Comparison of ENCODE assay signal across 24 cellular contexts in the genomic region with DNA sequence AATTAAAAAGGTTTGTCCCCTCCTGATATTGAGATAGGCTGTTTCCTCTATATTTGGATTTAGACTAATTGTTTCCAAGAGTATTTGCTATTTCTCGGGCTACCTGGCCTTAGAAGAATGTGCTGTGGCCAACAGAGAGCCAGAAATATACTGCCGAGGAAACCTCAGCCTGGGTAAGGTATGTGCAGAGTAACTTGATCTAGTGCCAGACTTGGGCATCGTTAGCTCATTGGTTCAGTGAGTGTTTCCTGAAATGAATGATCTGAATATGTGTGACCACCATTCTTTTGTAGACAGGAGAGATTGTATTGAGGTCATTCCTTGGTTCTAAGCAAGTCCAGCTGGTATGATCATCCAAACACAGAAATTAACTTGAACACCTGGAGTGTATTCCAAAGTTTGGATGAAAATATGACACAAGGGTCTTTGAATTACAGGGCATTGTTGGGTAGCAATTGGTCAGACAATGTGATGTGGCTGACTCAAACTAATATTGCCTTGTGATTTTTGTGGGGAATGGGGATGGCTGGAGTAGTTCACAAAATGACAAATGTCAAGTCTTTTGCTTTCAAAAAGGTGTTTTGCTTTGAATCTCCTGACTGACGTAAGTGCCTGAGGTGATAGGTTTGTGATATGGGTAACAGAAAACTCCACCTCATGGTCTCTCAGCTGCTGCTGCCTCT.
"Had no signal": no experiment of that assay in that cellular context is flagged by ENCODE, and none has a peak within 500 bp of the region (broad histone marks: within the 10 kb centered on the region; RNA-seq: fewer than 3 reads in every experiment).

No MANE protein-coding gene starts in this region.

- H3K27me3 ChIP-seq: colonic mucosa, right lobe of liver, spleen, suprapubic skin, thyroid gland had no signal

- H3K4me3 ChIP-seq: colonic mucosa, hepatocyte, left ventricle myocardium inferior, lower lobe of right lung, psoas muscle, right lobe of liver, spleen, suprapubic skin, thyroid gland had no signal

- H3K4me3 Mint-ChIP-seq: memory B cell, mesothelial cell of epicardium, nephron, type B pancreatic cell had no signal

- DNase-seq: colonic mucosa; effector CD8-positive, alpha-beta T cell; foreskin melanocyte; head of caudate nucleus; kidney; left cardiac atrium; left ventricle myocardium inferior; lower lobe of right lung; psoas muscle; retina; right lobe of liver; spleen; stimulated activated CD4-positive, alpha-beta T cell treated with anti-CD3 and anti-CD28 coated beads, Interleukin-15, amount 100 ng/mL, for 24 hours; stimulated activated CD4-positive, alpha-beta T cell treated with anti-CD3 and anti-CD28 coated beads, Interleukin-1b, Interleukin-23, amount 100 ng/mL, for 48 hours; stimulated activated CD4-positive, alpha-beta T cell treated with anti-CD3 and anti-CD28 coated beads, Interleukin-4, amount 100 ng/mL, for 24 hours; stimulated activated naive CD4-positive, alpha-beta T cell; thyroid gland had no signal

- H3K9me3 Mint-ChIP-seq: memory B cell, mesothelial cell of epicardium, type B pancreatic cell had no signal

- H3K27ac Mint-ChIP-seq: memory B cell, mesothelial cell of epicardium, nephron, type B pancreatic cell had no signal

- H3K36me3 ChIP-seq: colonic mucosa, left ventricle myocardium inferior, lower lobe of right lung, right lobe of liver, spleen, suprapubic skin, thyroid gland had no signal

- H3K9me3 ChIP-seq: colonic mucosa, left ventricle myocardium inferior, lower lobe of right lung, psoas muscle, right lobe of liver, spleen, suprapubic skin, thyroid gland had no signal

- H3K27me3 Mint-ChIP-seq: memory B cell had no signal

- H3K27ac ChIP-seq: colonic mucosa, hepatocyte, left ventricle myocardium inferior, lower lobe of right lung, psoas muscle, right lobe of liver, spleen, suprapubic skin, thyroid gland had no signal

- H3K4me1 ChIP-seq: colonic mucosa, left ventricle myocardium inferior, lower lobe of right lung, psoas muscle, right lobe of liver, spleen, suprapubic skin, thyroid gland had no signal

- FAIRE-seq: kidney, urothelium cell line had no signal

- ATAC-seq: left cardiac atrium, lower lobe of right lung, psoas muscle, right lobe of liver had no signal

- H3K4me1 Mint-ChIP-seq: memory B cell, mesothelial cell of epicardium had no signal

- H3K36me3 Mint-ChIP-seq: memory B cell, mesothelial cell of epicardium, type B pancreatic cell had no signal
